In the genomic region with DNA sequence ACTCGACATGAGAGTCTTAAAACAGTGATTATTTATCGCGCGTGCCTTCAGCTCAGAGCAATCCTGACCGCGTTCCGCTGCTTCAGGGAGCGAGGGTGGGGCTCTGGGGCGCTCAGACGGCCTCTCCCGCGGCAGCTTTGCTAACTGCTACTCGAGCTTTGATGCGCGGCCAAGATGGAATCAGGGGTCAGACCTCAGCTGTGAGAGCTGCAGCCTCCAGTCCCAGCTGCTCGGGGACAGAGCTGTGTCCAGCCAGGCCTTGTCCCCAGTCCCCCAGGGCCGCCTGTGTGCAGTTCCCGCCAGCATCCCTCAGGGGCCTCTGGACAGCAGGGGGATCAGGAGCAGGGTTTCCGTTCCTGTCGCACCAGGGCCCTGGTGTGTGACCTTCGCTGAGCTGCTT, we compare ENCODE assay signal across 12 cellular contexts.
"Had no signal": no experiment of that assay in that cellular context is flagged by ENCODE, and none has a peak within 500 bp of the region (broad histone marks: within the 10 kb centered on the region; RNA-seq: fewer than 3 reads in every experiment).

No MANE protein-coding gene starts in this region.

- ATAC-seq: naive thymus-derived CD8-positive, alpha-beta T cell; psoas muscle; stimulated activated naive CD8-positive, alpha-beta T cell treated with anti-CD3 and anti-CD28 coated beads, Interleukin-15, Interleukin-2, amounts not matched to agents 100 U/mL and 50 U/mL, for 24 hours had no signal

- H3K9me3 Mint-ChIP-seq: activated CD4-positive, alpha-beta memory T cell treated with anti-CD3 and anti-CD28 coated beads for 36 hours; activated naive CD8-positive, alpha-beta T cell treated with anti-CD3 and anti-CD28 coated beads for 36 hours; naive thymus-derived CD8-positive, alpha-beta T cell had no signal

- H3K27me3 Mint-ChIP-seq: activated CD4-positive, alpha-beta memory T cell treated with anti-CD3 and anti-CD28 coated beads for 36 hours; activated naive CD8-positive, alpha-beta T cell treated with anti-CD3 and anti-CD28 coated beads for 36 hours had no signal

- H3K27ac Mint-ChIP-seq: activated CD4-positive, alpha-beta memory T cell treated with anti-CD3 and anti-CD28 coated beads for 36 hours; activated naive CD8-positive, alpha-beta T cell treated with anti-CD3 and anti-CD28 coated beads for 36 hours had no signal

- H3K4me3 Mint-ChIP-seq: activated CD4-positive, alpha-beta memory T cell treated with anti-CD3 and anti-CD28 coated beads for 36 hours; activated naive CD8-positive, alpha-beta T cell treated with anti-CD3 and anti-CD28 coated beads for 36 hours; naive thymus-derived CD8-positive, alpha-beta T cell had no signal

- H3K4me1 Mint-ChIP-seq: activated naive CD8-positive, alpha-beta T cell treated with anti-CD3 and anti-CD28 coated beads for 36 hours had no signal

- H3K36me3 Mint-ChIP-seq: activated CD4-positive, alpha-beta memory T cell treated with anti-CD3 and anti-CD28 coated beads for 36 hours; activated naive CD8-positive, alpha-beta T cell treated with anti-CD3 and anti-CD28 coated beads for 36 hours; naive thymus-derived CD8-positive, alpha-beta T cell had no signal

- DNase-seq: activated CD4-positive, alpha-beta memory T cell treated with anti-CD3 and anti-CD28 coated beads for 36 hours; activated gamma-delta T cell; activated naive CD8-positive, alpha-beta T cell treated with anti-CD3 and anti-CD28 coated beads for 36 hours; activated T-cell treated with anti-CD3 and anti-CD28 coated beads, Interleukin-2, amount 50 U/mL, for 48 hours; aorta; esophagus squamous epithelium; foreskin fibroblast; naive thymus-derived CD8-positive, alpha-beta T cell; psoas muscle; stimulated activated CD4-positive, alpha-beta T cell treated with anti-CD3 and anti-CD28 coated beads, Interleukin-2, amount 100 ng/mL, for 48 hours; stimulated activated naive CD8-positive, alpha-beta T cell treated with anti-CD3 and anti-CD28 coated beads, Interleukin-15, Interleukin-2, amounts not matched to agents 100 U/mL and 50 U/mL, for 24 hours; SW 1271 had no signal
